Comparison of ENCODE assay signal across 9 cellular contexts in the genomic region with DNA sequence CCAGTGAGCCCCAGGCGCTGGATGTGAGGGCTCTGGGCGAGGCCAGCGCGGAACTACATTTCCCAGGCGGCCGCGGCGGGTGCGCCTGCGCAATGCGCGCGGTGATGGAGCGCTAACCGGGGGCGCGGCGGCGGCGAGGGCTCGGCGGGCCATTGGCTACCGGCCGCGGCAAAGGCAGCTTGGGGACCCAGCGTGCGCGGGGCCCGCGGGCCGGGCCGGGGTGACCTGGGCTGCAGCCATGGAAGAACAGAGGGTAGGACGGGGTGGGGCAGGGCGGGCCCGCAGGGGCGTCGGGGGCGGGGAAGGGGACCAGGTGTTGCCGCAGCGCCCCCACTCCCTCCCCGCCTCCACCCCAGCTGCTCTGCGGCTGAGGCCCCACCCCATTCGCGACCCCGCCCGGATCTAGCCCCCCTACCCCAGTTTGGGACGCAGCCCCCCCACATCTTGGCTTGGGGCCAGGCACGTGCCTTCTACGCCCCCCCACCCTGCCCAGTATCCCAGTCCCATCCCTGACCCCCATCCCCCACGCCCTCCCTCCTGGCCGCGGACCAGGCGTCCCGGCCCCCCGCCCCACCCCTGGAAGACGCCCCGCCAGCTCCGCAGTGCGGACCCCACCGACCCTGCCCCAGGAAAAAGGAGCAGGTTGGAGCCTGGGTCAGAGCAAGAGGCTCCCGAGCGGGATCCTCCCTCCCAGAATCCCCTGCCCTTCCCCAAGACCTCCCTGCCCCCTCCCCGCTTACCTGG. TPM values are rescaled to one million over a fixed set of nuclear protein-coding genes. Genes with fewer than 3 reads are reported as not detected.
DNase-seq lines count a peak whose midpoint lies in the region; ATAC-seq, FAIRE-seq and TF ChIP-seq lines count a peak whose summit lies in the region.
"Had no signal": no experiment of that assay in that cellular context is flagged by ENCODE, and none has a peak within 500 bp of the region (broad histone marks: within the 10 kb centered on the region; RNA-seq: fewer than 3 reads in every experiment).

A gene (plus strand): TSS at position 90 of the 744 bp plus-strand sequence. CDS start 149 bp downstream, at position 239.

- peaks cover 0 to 10% (median 8%) of the 10 kb centered on the region in 4 donors for H3K4me1 ChIP-seq in stomach

- intact Hi-C loops in activated B cell treated with CpG ODN at 0.5 μM for 24 hours (cut with micrococcal nuclease): no loop called here
- intact Hi-C loops in stomach (cut with DNase I; ENCODE audit: low total_unique reads): no loop called here

- no peaks in the 10 kb centered on the region for H3K27me3 ChIP-seq in GM06990 (replicated peaks; ENCODE audit: control insufficient read depth, insufficient read depth, low read length)
- peaks cover 9 to 50% (median 18%) of the 10 kb centered on the region in 3 donors for H3K27me3 ChIP-seq in stomach

- no peaks in the 10 kb centered on the region for H3K36me3 Mint-ChIP-seq in activated B cell treated with CpG ODN at 0.5 μM for 24 hours (ENCODE audit: low read depth)
- H3K36me3 Mint-ChIP-seq in chondrocyte (ENCODE audit: low read depth): peaks cover 2% of the 10 kb centered on the region

- H3K27ac Mint-ChIP-seq in activated B cell treated with CpG ODN at 0.5 μM for 24 hours: no peak within 1 kb of the TSS
- H3K27ac Mint-ChIP-seq in chondrocyte (ENCODE audit: unreplicated experiment): no peak within 1 kb of the TSS
- H3K27ac Mint-ChIP-seq: dendritic cell treated with granulocyte-macrophage colony-stimulating factor and Interleukin-4, amounts not matched to agents 40 ng/mL and 50 ng/mL, for 4 days had no signal

- no peak for FAIRE-seq in RCC 7860 (lab: Jason Lieb, UNC)

- H3K27ac ChIP-seq in stomach: no peak within 1 kb of the TSS

- peak within 1 kb of the TSS; percentile 27; the same call in 1 of the 2 replicates for H3K4me3 ChIP-seq in GM06990 (replicated peaks; ENCODE audit: low read depth, low read length)
- peak within 1 kb of the TSS; percentile 24 to 44 (median 32) for H3K4me3 ChIP-seq in stomach

- H3K4me3 Mint-ChIP-seq in activated B cell treated with CpG ODN at 0.5 μM for 24 hours (peak within 1 kb of the TSS; percentile 41), chondrocyte (ENCODE audit: unreplicated experiment) (peak within 1 kb of the TSS; percentile 62)
- H3K4me3 Mint-ChIP-seq: dendritic cell treated with granulocyte-macrophage colony-stimulating factor and Interleukin-4, amounts not matched to agents 40 ng/mL and 50 ng/mL, for 4 days had no signal

- H3K4me1 Mint-ChIP-seq in activated B cell treated with CpG ODN at 0.5 μM for 24 hours (peaks cover 7% of the 10 kb centered on the region), chondrocyte (ENCODE audit: low read depth) (peaks cover 2% of the 10 kb centered on the region)

- H3K27me3 Mint-ChIP-seq in activated B cell treated with CpG ODN at 0.5 μM for 24 hours (peaks cover 10% of the 10 kb centered on the region), chondrocyte (ENCODE audit: low read depth) (no peaks in the 10 kb centered on the region)

- no peak for TF ChIP-seq EP300 in stomach (IDR thresholded peaks at IDR 0.05)

- WGBS in stomach, 5 donors: 3 to 7% (median 4%) methylated on average over 32 to 63 of the region's 63 CpGs

- H3K9me3 Mint-ChIP-seq in activated B cell treated with CpG ODN at 0.5 μM for 24 hours: no peaks in the 10 kb centered on the region
- H3K9me3 Mint-ChIP-seq in chondrocyte (ENCODE audit: low read depth): no peaks in the 10 kb centered on the region
- H3K9me3 Mint-ChIP-seq: dendritic cell treated with granulocyte-macrophage colony-stimulating factor and Interleukin-4, amounts not matched to agents 40 ng/mL and 50 ng/mL, for 4 days had no signal

- POLR2A ChIA-PET in activated B cell treated with CpG ODN at 0.5 μM for 24 hours (lab: Charles Lee): no interaction called here

- no peaks in the 10 kb centered on the region for H3K36me3 ChIP-seq in GM06990 (ENCODE audit: control insufficient read depth, insufficient read depth, low read length)
- H3K36me3 ChIP-seq in stomach: no peaks in the 10 kb centered on the region

- TF ChIP-seq POLR2A in stomach (IDR thresholded peaks at IDR 0.05): no peak

- DNase-seq in GM06990 (ENCODE audit: extremely low read depth, insufficient read length) (peak; percentile 79), NCI-H128 (lab: John Stamatoyannopoulos, UW; ENCODE audit: unreplicated experiment) (peak; percentile 48), activated B cell treated with CpG ODN at 0.5 μM for 24 hours (peak; percentile 61), chondrocyte (ENCODE audit: low spot score) (no peak), midbrain (lab: John Stamatoyannopoulos, UW) (peak; percentile 17), stomach (no peak), RCC 7860 (ENCODE audit: low spot score) (no peak)

- CTCF ChIA-PET in activated B cell treated with CpG ODN at 0.5 μM for 24 hours (lab: Charles Lee): no interaction called here

- H3K9me3 ChIP-seq in stomach: no peaks in the 10 kb centered on the region

- peak; percentile 84 for ATAC-seq in activated B cell treated with CpG ODN at 0.5 μM for 24 hours (ENCODE audit: low read depth)
- ATAC-seq in GM19397 (IDR thresholded peaks at IDR 0.05; ENCODE audit: unreplicated experiment): no peak

- TF ChIP-seq CTCF in GM06990 (IDR thresholded peaks at IDR 0.05; ENCODE audit: insufficient read depth, low read length, poor library complexity, severe bottlenecking) (no peak), activated B cell treated with CpG ODN at 0.5 μM for 24 hours (IDR thresholded peaks at IDR 0.05) (no peak), chondrocyte (IDR thresholded peaks at IDR 0.05) (no peak), stomach (IDR thresholded peaks at IDR 0.05) (no peak)

RNA-seq across cellular contexts. Expression of the gene that starts here (rescaled TPM):
- total RNA-seq in activated B cell treated with CpG ODN at 0.5 μM for 24 hours: 1.4 and 2.6 TPM in 2 replicates
- 8.8 to 13.7 TPM (median 11.6 TPM) in 3 replicates for total RNA-seq in chondrocyte
- 10 to 100 TPM in 1 of 5 donors, 1 to 10 TPM in 2, not detected in 2; 1.1 to 12.5 (median 2.3) TPM for total RNA-seq in stomach
- polyA plus RNA-seq in stomach: 1 to 10 TPM in 1 of 3 donors, under 1 TPM in 1, not detected in 1; 0.31 to 1.3 TPM

Comparison
In these comparisons a context has a peak if more than half of its experiments do, and no peak if none do; other contexts are left out.
1. DNase-seq: peak in GM06990 (single experiment), NCI-H128 (single experiment), activated B cell treated with CpG ODN at 0.5 μM for 24 hours (single experiment) and midbrain (single experiment); none in chondrocyte (single experiment), stomach (single experiment) and RCC 7860 (single experiment).